Comparison of ENCODE assay signal across 8 cellular contexts in the genomic region with DNA sequence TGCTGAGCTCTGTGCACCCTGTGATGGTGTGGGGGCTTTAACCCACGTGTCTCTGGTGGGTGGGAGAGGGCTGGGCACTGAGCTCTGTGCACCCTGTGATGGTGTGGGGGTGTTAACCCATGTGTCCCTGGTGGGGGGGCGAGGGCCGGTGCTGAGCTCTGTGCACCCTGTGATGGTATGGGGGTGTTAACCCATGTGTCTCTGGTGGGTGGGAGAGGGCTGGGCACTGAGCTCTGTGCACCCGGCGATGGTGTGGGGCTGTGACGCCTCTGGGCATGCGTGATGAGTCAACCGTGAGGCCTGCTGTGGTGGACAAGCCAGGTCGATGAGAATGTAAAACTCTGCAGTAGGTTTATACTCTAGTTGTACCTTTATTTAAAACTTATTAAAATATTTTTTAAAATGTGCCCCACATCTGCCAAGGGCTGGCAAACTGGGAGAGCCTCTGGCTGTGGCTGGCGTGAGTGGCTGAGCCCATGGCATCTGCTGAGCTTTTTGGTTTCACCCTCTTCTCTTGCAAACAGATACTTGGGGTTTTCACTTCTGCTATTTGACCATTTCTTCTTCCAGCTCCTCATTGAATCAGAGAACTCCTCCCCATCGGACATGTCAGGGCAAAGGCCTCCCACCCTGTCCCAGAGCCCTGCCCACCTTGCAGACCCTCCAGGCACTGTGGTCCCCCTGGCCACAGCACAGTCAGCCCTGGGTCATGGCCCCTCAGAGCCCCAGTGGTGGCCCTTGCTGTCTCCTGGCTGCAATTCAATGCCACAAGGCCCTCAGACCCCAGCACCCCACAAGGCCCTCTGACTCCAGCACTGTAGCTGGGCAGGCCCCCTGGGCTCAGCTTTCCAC. TPM values are rescaled to one million over a fixed set of nuclear protein-coding genes. Genes with fewer than 3 reads are reported as not detected.
DNase-seq lines count a peak whose midpoint lies in the region; ATAC-seq, FAIRE-seq and TF ChIP-seq lines count a peak whose summit lies in the region.

No MANE protein-coding gene starts in this region.

- H3K36me3 ChIP-seq in testis (ENCODE audit: low read depth, missing control alignments): no peaks in the 10 kb centered on the region

- no peaks in the 10 kb centered on the region for H3K9me3 ChIP-seq in testis

- TF ChIP-seq CTCF in testis (IDR thresholded peaks at IDR 0.05): no peak

- DNase-seq in GM12891 (ENCODE audit: insufficient read length, low spot score) (peak; percentile 75), anterior cingulate cortex (lab: John Stamatoyannopoulos, UW) (no peak), HuH-7 (ENCODE audit: low spot score) (no peak), testis (no peak)
- DNase-seq in stimulated activated CD4-positive, alpha-beta T cell treated with anti-CD3 and anti-CD28 coated beads, Interleukin-2, amount 100 ng/mL, for 24 hours: no peak

- ATAC-seq in GM19467 (IDR thresholded peaks at IDR 0.05; ENCODE audit: unreplicated experiment) (peak; percentile 76), HG03354 (IDR thresholded peaks at IDR 0.05; ENCODE audit: poor library complexity, severe bottlenecking, unreplicated experiment) (peak; percentile 96)

- FAIRE-seq in GM12891 (lab: Jason Lieb, UNC): no peak

- H3K27me3 ChIP-seq in testis: no peaks in the 10 kb centered on the region

- intact Hi-C loops in testis (cut with DNase I; ENCODE audit: low total_unique reads): no loop called here

- WGBS in testis, 2 donors: 70 to 79% methylated on average over 11 of the region's 11 CpGs

- no peaks in the 10 kb centered on the region for H3K4me1 ChIP-seq in testis

- no peak overlapping the region for H3K4me3 ChIP-seq in testis

- H3K27ac ChIP-seq in cingulate gyrus (ENCODE audit: low read depth, low read length) (peak overlapping the region; percentile 32), testis (no peak overlapping the region)

- 0 out of 2 replicates have a peak, but pooled peaks have one; percentile 45 for TF ChIP-seq POLR2A in GM12891 (IDR thresholded peaks at IDR 0.05; ENCODE audit: low read depth, low read length)
- TF ChIP-seq POLR2A in testis (IDR thresholded peaks at IDR 0.05): no peak

TF ChIP-seq in GM12891, 5 proteins besides CTCF, POLR2A, EP300 and RAD21:
- 0 out of 2 replicates have a peak, but pooled peaks have one; percentile 12 for TF ChIP-seq TAF1 (IDR thresholded peaks at IDR 0.05; ENCODE audit: low read depth, low read length)
- TF ChIP-seq SPI1 (IDR thresholded peaks at IDR 0.05; ENCODE audit: low read depth, low read length): peak; percentile 99
- TF ChIP-seq PAX5 (IDR thresholded peaks at IDR 0.05; ENCODE audit: insufficient read depth, low read length, severe bottlenecking): no peak
- TF ChIP-seq POU2F2 (IDR thresholded peaks at IDR 0.05; ENCODE audit: low read depth, low read length): no peak
- peak; percentile 19; the same call in 1 of the 2 replicates for TF ChIP-seq POLR2AphosphoS5 (IDR thresholded peaks at IDR 0.05; ENCODE audit: low read depth, low read length)

RNA-seq across cellular contexts. Expression of gene EXOC3, which starts 18.5 kb away (rescaled TPM):
- polyA plus RNA-seq in GM12891 (2012; ENCODE audit: low read depth, missing spikeins): 46.1 TPM
- 100 to 1,000 TPM; 120 to 122 TPM for total RNA-seq in testis
- polyA plus RNA-seq in testis (ENCODE audit: insufficient read depth, low read depth, low replicate concordance): 111 TPM
